In genomic region chr3:127733781-127734180, GRCh38 we compare ENCODE assay signal across 16 cellular contexts.
DNase-seq lines count a peak whose midpoint lies in the region; ATAC-seq, FAIRE-seq and TF ChIP-seq lines count a peak whose summit lies in the region.
"Had no signal": no experiment of that assay in that cellular context is flagged by ENCODE, and none has a peak within 500 bp of the region (broad histone marks: within the 10 kb centered on the region; RNA-seq: fewer than 3 reads in every experiment).

No MANE protein-coding gene starts in this region.

- peak overlapping the region; percentile 95 for H3K27ac ChIP-seq in OCI-LY3 (ENCODE audit: low read length)
- peak overlapping the region; percentile 91 for H3K27ac ChIP-seq in endothelial cell of umbilical vein (ENCODE audit: insufficient read depth, low read depth, low read length)
- H3K27ac ChIP-seq: WERI-Rb-1 had no signal

- H3K36me3 ChIP-seq in OCI-LY3 (replicated peaks; ENCODE audit: low read depth, low read length), result peaks cover 28% of the 10 kb centered on the region
- no peaks in the 10 kb centered on the region for H3K36me3 ChIP-seq in endothelial cell of umbilical vein (ENCODE audit: control insufficient read depth in 2 of 2, extremely low read depth in 1 of 2, insufficient read depth in 2 of 2, low read length in 2 of 2)
- no peaks in the 10 kb centered on the region for H3K36me3 ChIP-seq in skeletal muscle satellite cell (ENCODE audit: insufficient read depth, low read length)
- H3K36me3 ChIP-seq: WERI-Rb-1 had no signal

- H3K4me3 ChIP-seq in GM08714 (ENCODE audit: low read length), result peak overlapping the region; percentile 92; the same call in 1 of the 2 replicates
- peak overlapping the region; percentile 74 for H3K4me3 ChIP-seq in OCI-LY3 (ENCODE audit: low read length)
- no peak overlapping the region for H3K4me3 ChIP-seq in endothelial cell of umbilical vein (replicated peaks in 1 of 3; ENCODE audit: insufficient read depth in 1 of 3, low read depth in 1 of 3, low read length in 3 of 3)
- H3K4me3 ChIP-seq in skeletal muscle satellite cell (ENCODE audit: low read length), result no peak overlapping the region

- POLR2A ChIA-PET in endothelial cell of umbilical vein (lab: Charles Lee), result no interaction called here

- no peak for FAIRE-seq in endothelial cell of umbilical vein (lab: Jason Lieb, UNC)
- FAIRE-seq: colon, GM19239 had no signal

- BruUV-seq in endothelial cell of umbilical vein (replicated peaks; lab: Mats Ljungman, UMichigan), result no TSS peak

- H3K9ac ChIP-seq in OCI-LY3 (ENCODE audit: low read length) (peak overlapping the region; percentile 84), endothelial cell of umbilical vein (replicated peaks; ENCODE audit: extremely low read depth, insufficient read depth, low read length) (no peak overlapping the region), skeletal muscle satellite cell (ENCODE audit: low read depth, low read length) (peak overlapping the region; percentile 69)

- no peak for ATAC-seq in HG02610 (IDR thresholded peaks at IDR 0.05; ENCODE audit: unreplicated experiment)
- ATAC-seq: activated T-helper 17 cell treated with anti-CD3 and anti-CD28 coated beads, Interleukin-2, amount 50 U/mL, for 72 hours; Panc1 had no signal

- intact Hi-C loops in endothelial cell of umbilical vein (cut with micrococcal nuclease), result loop anchor here (1.0 to 2.0 kb wide), 2 partner anchors 36 to 87 kb away; no protein-coding TSS in a partner anchor

- CTCF ChIA-PET in endothelial cell of umbilical vein (lab: Charles Lee), result no interaction called here

- H3K9me3 ChIP-seq in OCI-LY3 (ENCODE audit: insufficient read depth, low read length), result no peaks in the 10 kb centered on the region
- H3K9me3 ChIP-seq in endothelial cell of umbilical vein (replicated peaks; ENCODE audit: control insufficient read depth, insufficient read depth, low read length), result no peaks in the 10 kb centered on the region
- H3K9me3 ChIP-seq in skeletal muscle satellite cell (replicated peaks; ENCODE audit: low read length), result no peaks in the 10 kb centered on the region

- H3K4me2 ChIP-seq in OCI-LY3 (ENCODE audit: low read length) (peak overlapping the region; percentile 81), endothelial cell of umbilical vein (ENCODE audit: insufficient read depth, low read length) (no peak overlapping the region), skeletal muscle satellite cell (ENCODE audit: low read length) (no peak overlapping the region)

- H3K27me3 ChIP-seq in OCI-LY3 (ENCODE audit: low read depth, low read length) (no peaks in the 10 kb centered on the region), endothelial cell of umbilical vein (ENCODE audit: control insufficient read depth in 2 of 2, insufficient read depth in 2 of 2, low read length in 2 of 2) (no peaks in the 10 kb centered on the region), skeletal muscle satellite cell (ENCODE audit: control insufficient read depth, insufficient read depth, low read length) (no peaks in the 10 kb centered on the region)

- no peaks in the 10 kb centered on the region for H4K20me1 ChIP-seq in OCI-LY3 (ENCODE audit: insufficient read depth, low read length)
- no peaks in the 10 kb centered on the region for H4K20me1 ChIP-seq in endothelial cell of umbilical vein (replicated peaks; ENCODE audit: control insufficient read depth, extremely low read depth, insufficient read depth, low read length)

- no peaks in the 10 kb centered on the region for H3K9me1 ChIP-seq in endothelial cell of umbilical vein (replicated peaks; ENCODE audit: control insufficient read depth, extremely low read depth, insufficient read depth, low read length)

- H3K4me1 ChIP-seq in OCI-LY3 (ENCODE audit: low read length) (peaks cover 92% of the 10 kb centered on the region), endothelial cell of umbilical vein (ENCODE audit: control insufficient read depth, extremely low read depth, insufficient read depth, low read length) (peaks cover 43% of the 10 kb centered on the region), skeletal muscle satellite cell (ENCODE audit: control insufficient read depth, insufficient read depth, low read length) (peaks cover 47% of the 10 kb centered on the region)

- dilution Hi-C loops in endothelial cell of umbilical vein (cut with MboI; ENCODE audit: extremely low pct_ligation_motif_present, low sequenced_read_pairs), result no loop called here

- H3K79me2 ChIP-seq in OCI-LY3 (ENCODE audit: low read length) (peaks cover 91% of the 10 kb centered on the region), endothelial cell of umbilical vein (ENCODE audit: control insufficient read depth, insufficient read depth, low read length) (peaks cover 16% of the 10 kb centered on the region)

- no peak overlapping the region for H2AFZ ChIP-seq in OCI-LY3 (ENCODE audit: low read depth, low read length)
- no peak overlapping the region for H2AFZ ChIP-seq in endothelial cell of umbilical vein (ENCODE audit: low read depth, low read length)

- DNase-seq in endothelial cell of umbilical vein (ENCODE audit: low read depth, low spot score), result no peak
- DNase-seq in NCI-H524 (lab: John Stamatoyannopoulos, UW), result no peak
- DNase-seq in NCI-H226, result no peak
- DNase-seq: activated CD4-positive, alpha-beta T cell treated with anti-CD3 and anti-CD28 coated beads, Interleukin-2, amount 10 ng/mL, durations not matched to agents 7 days and 5 days; midbrain; NCI-H1694 treated with DMSO at 0.1 percent for 48 hours; nephron progenitor cell; WERI-Rb-1 had no signal

- no peak for TF ChIP-seq POLR2A in endothelial cell of umbilical vein (IDR thresholded peaks at IDR 0.05; ENCODE audit: low read depth, low read length)

- no peak for TF ChIP-seq CTCF in OCI-LY3 (IDR thresholded peaks at IDR 0.05; ENCODE audit: low read depth, low read length)
- no peak for TF ChIP-seq CTCF in endothelial cell of umbilical vein (IDR thresholded peaks at IDR 0.05; ENCODE audit: extremely low read depth in 1 of 2, insufficient read depth in 1 of 2, low read depth in 1 of 2, low read length in 2 of 2)

TF ChIP-seq in endothelial cell of umbilical vein, 7 proteins besides CTCF, POLR2A, EP300 and RAD21:
- TF ChIP-seq GATA2 (IDR thresholded peaks at IDR 0.05; ENCODE audit: insufficient read depth, insufficient read length, low read depth, low read length) (no peak), POLR2AphosphoS5 (IDR thresholded peaks at IDR 0.05; ENCODE audit: insufficient read depth, low read depth, low read length) (no peak), EZH2 (IDR thresholded peaks at IDR 0.05; ENCODE audit: borderline replicate concordance, low read depth, low read length, severe bottlenecking) (no peak), FOS (IDR thresholded peaks at IDR 0.05; ENCODE audit: borderline replicate concordance, insufficient read depth, low read length) (no peak)
TF ChIP-seq in endothelial cell of umbilical vein: peak in this region for 0.

Comparison
In these comparisons a context has a peak if more than half of its experiments do, and no peak if none do; other contexts are left out.
1. H3K4me3 ChIP-seq: peak in GM08714 (single experiment) and OCI-LY3 (single experiment); none in endothelial cell of umbilical vein (0 of 3) and skeletal muscle satellite cell (single experiment).